In the genomic region with DNA sequence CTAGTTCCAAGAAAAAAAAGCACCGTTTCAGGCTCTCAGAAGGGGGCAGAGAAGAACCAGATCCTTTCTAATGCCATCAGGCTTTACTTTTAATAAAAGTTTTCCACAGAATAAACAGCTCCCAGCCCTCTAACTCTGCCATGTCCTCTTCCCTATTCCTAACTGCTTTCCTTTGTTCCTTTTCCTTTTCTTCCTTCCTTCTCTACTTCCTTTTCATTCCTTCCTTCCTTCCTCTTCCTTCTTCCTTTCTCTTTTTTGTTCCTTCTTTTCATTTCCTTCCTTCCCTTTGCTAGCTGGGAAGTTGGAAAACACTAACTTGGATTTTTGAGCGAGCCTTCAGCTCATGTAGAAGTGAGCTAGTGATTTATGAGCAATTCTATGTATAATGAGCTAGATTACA, we compare ENCODE assay signal across 16 cellular contexts. TPM values are rescaled to one million over a fixed set of nuclear protein-coding genes. Genes with fewer than 3 reads are reported as not detected.
DNase-seq lines count a peak whose midpoint lies in the region; ATAC-seq and TF ChIP-seq lines count a peak whose summit lies in the region.
"Had no signal": no experiment of that assay in that cellular context is flagged by ENCODE, and none has a peak within 500 bp of the region (broad histone marks: within the 10 kb centered on the region; RNA-seq: fewer than 3 reads in every experiment).

No MANE protein-coding gene starts in this region.

- DNase-seq in activated T-cell treated with anti-CD3 and anti-CD28 coated beads, Interleukin-2, amount 50 U/mL, for 24 hours = no peak
- DNase-seq in activated T-cell treated with anti-CD3 and anti-CD28 coated beads, Interleukin-2, amount 50 U/mL, for 72 hours = no peak
- no peak for DNase-seq in HFFc6
- no peak for DNase-seq in nephron progenitor cell
- DNase-seq: AML-193, DMS53, KBM-7, NCI-H1092 treated with DMSO at 0.1 percent for 48 hours, NCI-H1694, NCI-H2107, NCI-H69 had no signal

- H3K27me3 Mint-ChIP-seq in activated T-cell treated with anti-CD3 and anti-CD28 coated beads, Interleukin-2, amount 50 U/mL, for 24 hours = no peaks in the 10 kb centered on the region
- H3K27me3 Mint-ChIP-seq in activated T-cell treated with anti-CD3 and anti-CD28 coated beads, Interleukin-2, amount 50 U/mL, for 72 hours (ENCODE audit: low read depth) = no peaks in the 10 kb centered on the region
- no peaks in the 10 kb centered on the region for H3K27me3 Mint-ChIP-seq in HFFc6 (ENCODE audit: insufficient read depth)
- no peaks in the 10 kb centered on the region for H3K27me3 Mint-ChIP-seq in brain
- no peaks in the 10 kb centered on the region for H3K27me3 Mint-ChIP-seq in nephron progenitor cell (ENCODE audit: low read depth, poor library complexity)

- H3K36me3 Mint-ChIP-seq in activated T-cell treated with anti-CD3 and anti-CD28 coated beads, Interleukin-2, amount 50 U/mL, for 24 hours (ENCODE audit: low read depth) = peaks cover 80% of the 10 kb centered on the region
- peaks cover 3 to 15% of the 10 kb centered on the region in 2 donors for H3K36me3 Mint-ChIP-seq in activated T-cell treated with anti-CD3 and anti-CD28 coated beads, Interleukin-2, amount 50 U/mL, for 72 hours (ENCODE audit: insufficient read depth in 2 of 2)
- H3K36me3 Mint-ChIP-seq in HFFc6 (ENCODE audit: low read depth) = peaks cover 26% of the 10 kb centered on the region
- H3K36me3 Mint-ChIP-seq in brain = peaks cover 84% of the 10 kb centered on the region
- H3K36me3 Mint-ChIP-seq in nephron progenitor cell (ENCODE audit: low read depth) = peaks cover 88% of the 10 kb centered on the region

- no peaks in the 10 kb centered on the region for H3K9me3 Mint-ChIP-seq in activated T-cell treated with anti-CD3 and anti-CD28 coated beads, Interleukin-2, amount 50 U/mL, for 24 hours
- no peaks in the 10 kb centered on the region for H3K9me3 Mint-ChIP-seq in activated T-cell treated with anti-CD3 and anti-CD28 coated beads, Interleukin-2, amount 50 U/mL, for 72 hours
- H3K9me3 Mint-ChIP-seq in HFFc6 (no peaks in the 10 kb centered on the region), brain (no peaks in the 10 kb centered on the region), nephron progenitor cell (no peaks in the 10 kb centered on the region)

- H3K4me1 Mint-ChIP-seq in activated T-cell treated with anti-CD3 and anti-CD28 coated beads, Interleukin-2, amount 50 U/mL, for 24 hours (ENCODE audit: low read depth) = peaks cover 5% of the 10 kb centered on the region
- H3K4me1 Mint-ChIP-seq in activated T-cell treated with anti-CD3 and anti-CD28 coated beads, Interleukin-2, amount 50 U/mL, for 72 hours (ENCODE audit: low read depth) = no peaks in the 10 kb centered on the region
- H3K4me1 Mint-ChIP-seq in HFFc6 (ENCODE audit: low read depth) (peaks cover 10% of the 10 kb centered on the region), brain (peaks cover 4% of the 10 kb centered on the region), nephron progenitor cell (no peaks in the 10 kb centered on the region)

- no peak for ATAC-seq in activated T-cell treated with anti-CD3 and anti-CD28 coated beads, Interleukin-2, amount 50 U/mL, for 72 hours (replicated peaks in 1 of 2)
- no peak for ATAC-seq in HG02840 (IDR thresholded peaks at IDR 0.05; ENCODE audit: low FRiP score, unreplicated experiment)
- no peak for ATAC-seq in GM21515 (IDR thresholded peaks at IDR 0.05; ENCODE audit: unreplicated experiment)
- ATAC-seq in HG03039 (IDR thresholded peaks at IDR 0.05; ENCODE audit: unreplicated experiment) = no peak
- ATAC-seq: HCT116 had no signal

- TF ChIP-seq CTCF in HFFc6 (IDR thresholded peaks at IDR 0.05) (no peak), brain (conservative IDR thresholded peaks at IDR 0.05) (no peak), nephron progenitor cell (IDR thresholded peaks at IDR 0.05) (no peak)

- H3K4me3 Mint-ChIP-seq in activated T-cell treated with anti-CD3 and anti-CD28 coated beads, Interleukin-2, amount 50 U/mL, for 24 hours = no peak overlapping the region
- no peak overlapping the region for H3K4me3 Mint-ChIP-seq in activated T-cell treated with anti-CD3 and anti-CD28 coated beads, Interleukin-2, amount 50 U/mL, for 72 hours
- H3K4me3 Mint-ChIP-seq in HFFc6 (no peak overlapping the region; the same call in 1 of the 2 replicates), brain (no peak overlapping the region), nephron progenitor cell (no peak overlapping the region)

- H3K27ac Mint-ChIP-seq in activated T-cell treated with anti-CD3 and anti-CD28 coated beads, Interleukin-2, amount 50 U/mL, for 24 hours = peak overlapping the region; percentile 35
- H3K27ac Mint-ChIP-seq in activated T-cell treated with anti-CD3 and anti-CD28 coated beads, Interleukin-2, amount 50 U/mL, for 72 hours = no peak overlapping the region
- H3K27ac Mint-ChIP-seq in HFFc6 (peak overlapping the region; percentile 68), brain (peak overlapping the region in 4 of 5 experiments; percentile 20 to 81 (median 26)), nephron progenitor cell (peak overlapping the region; percentile 4)

RNA-seq across cellular contexts. Expression of a gene that starts 46.2 kb away (rescaled TPM):
- 10 to 100 TPM; 47.0 to 53.6 TPM for total RNA-seq in activated T-cell treated with anti-CD3 and anti-CD28 coated beads, Interleukin-2, amount 50 U/mL, for 72 hours
- total RNA-seq in HFFc6 (2021; fragmentation: NEBNext Ultra II Directional; extraction: Animal tissue kit (Norgen Biotek cat#: 25700)) = 10 to 100 TPM; 48.1 to 65.5 (median 53.5) TPM
- 61.5 TPM for polyA plus RNA-seq in brain (ENCODE audit: insufficient read depth, low read depth, low replicate concordance)

RNA-seq across cellular contexts. Expression of a gene that starts 48.7 kb away (rescaled TPM):
- total RNA-seq in activated T-cell treated with anti-CD3 and anti-CD28 coated beads, Interleukin-2, amount 50 U/mL, for 72 hours = 1 to 10 TPM; 1.0 to 1.8 TPM
- 1 to 10 TPM; 1.7 to 4.0 (median 1.8) TPM for total RNA-seq in HFFc6 (2021; fragmentation: NEBNext Ultra II Directional; extraction: Animal tissue kit (Norgen Biotek cat#: 25700))
- 14.5 TPM for polyA plus RNA-seq in brain (ENCODE audit: insufficient read depth, low read depth, low replicate concordance)

RNA-seq across cellular contexts. Expression of a gene that starts 51.8 kb away (rescaled TPM):
- under 1 TPM in 1 of 2 donors, not detected in 1; 0.02 TPM for total RNA-seq in activated T-cell treated with anti-CD3 and anti-CD28 coated beads, Interleukin-2, amount 50 U/mL, for 72 hours
- total RNA-seq in HFFc6 (2021; fragmentation: NEBNext Ultra II Directional; extraction: Animal tissue kit (Norgen Biotek cat#: 25700)) = under 1 TPM in 1 of 6 experiments, not detected in 5; 0.03 TPM
- polyA plus RNA-seq in brain (ENCODE audit: insufficient read depth, low read depth, low replicate concordance) = 3.7 TPM
